16 cellular contexts compared by ENCODE assay signal in genomic region chr15:50112488-50113186, GRCh38. TPM values are rescaled to one million over a fixed set of nuclear protein-coding genes. Genes with fewer than 3 reads are reported as not detected.
A peak's percentile ranks its signal among the peaks of the same experiment; 100 is the strongest.
DNase-seq lines count a peak whose midpoint lies in the region; ATAC-seq and TF ChIP-seq lines count a peak whose summit lies in the region.
"Had no signal": no experiment of that assay in that cellular context is flagged by ENCODE, and none has a peak within 500 bp of the region (broad histone marks: within the 10 kb centered on the region; RNA-seq: fewer than 3 reads in every experiment).

No MANE protein-coding gene starts in this region.

- no peak for TF ChIP-seq CTCF in HL-60 (IDR thresholded peaks at IDR 0.05; ENCODE audit: insufficient read depth, low read length)
- no peak for TF ChIP-seq CTCF in right atrium auricular region (IDR thresholded peaks at IDR 0.05)

- H3K27me3 ChIP-seq in HL-60 (ENCODE audit: insufficient read depth, poor library complexity, severe bottlenecking) (no peaks in the 10 kb centered on the region), right atrium auricular region (no peaks in the 10 kb centered on the region)
- H3K27me3 ChIP-seq: body of pancreas, tibial artery had no signal

- H3K9me3 ChIP-seq in right atrium auricular region: no peaks in the 10 kb centered on the region
- H3K9me3 ChIP-seq: body of pancreas, HAP-1, tibial artery had no signal

- peaks cover 47% of the 10 kb centered on the region for H3K36me3 Mint-ChIP-seq in stimulated activated effector memory CD8-positive, alpha-beta T cell treated with anti-CD3 and anti-CD28 coated beads, Interleukin-12 subunit alpha, Interleukin-12 subunit beta, amount 100 ng/mL, for 72 hours
- peaks cover 3% of the 10 kb centered on the region for H3K36me3 Mint-ChIP-seq in activated naive CD4-positive, alpha-beta T cell treated with anti-CD3 and anti-CD28 coated beads, Interleukin-2, amount 10 ng/mL, durations not matched to agents 7 days and 5 days
- H3K36me3 Mint-ChIP-seq: memory B cell had no signal

- H3K27me3 Mint-ChIP-seq in activated naive CD4-positive, alpha-beta T cell treated with anti-CD3 and anti-CD28 coated beads, Interleukin-2, amount 10 ng/mL, durations not matched to agents 7 days and 5 days: peaks cover 12% of the 10 kb centered on the region

- H3K4me3 ChIP-seq in HL-60 (replicated peaks; ENCODE audit: insufficient read depth, low read length) (peak overlapping the region; percentile 37), right atrium auricular region (no peak overlapping the region)
- H3K4me3 ChIP-seq: body of pancreas, HAP-1 had no signal

- CTCF ChIA-PET in activated naive CD4-positive, alpha-beta T cell treated with anti-CD3 and anti-CD28 coated beads, Interleukin-2, amount 10 ng/mL, durations not matched to agents 7 days and 5 days (lab: Charles Lee): no interaction called here

- H3K27ac Mint-ChIP-seq in stimulated activated effector memory CD8-positive, alpha-beta T cell treated with anti-CD3 and anti-CD28 coated beads, Interleukin-12 subunit alpha, Interleukin-12 subunit beta, amount 100 ng/mL, for 72 hours: peak overlapping the region; percentile 73
- H3K27ac Mint-ChIP-seq in activated naive CD4-positive, alpha-beta T cell treated with anti-CD3 and anti-CD28 coated beads, Interleukin-2, amount 10 ng/mL, durations not matched to agents 7 days and 5 days: no peak overlapping the region
- H3K27ac Mint-ChIP-seq: memory B cell had no signal

- H3K4me3 Mint-ChIP-seq in stimulated activated effector memory CD8-positive, alpha-beta T cell treated with anti-CD3 and anti-CD28 coated beads, Interleukin-12 subunit alpha, Interleukin-12 subunit beta, amount 100 ng/mL, for 72 hours: no peak overlapping the region
- no peak overlapping the region for H3K4me3 Mint-ChIP-seq in activated naive CD4-positive, alpha-beta T cell treated with anti-CD3 and anti-CD28 coated beads, Interleukin-2, amount 10 ng/mL, durations not matched to agents 7 days and 5 days
- H3K4me3 Mint-ChIP-seq: memory B cell had no signal

- DNase-seq in HL-60 (ENCODE audit: low read depth in 1 of 2, low spot score in 1 of 2): peak in 1 of 2 experiments; percentile 64
- peak; percentile 33 for DNase-seq in OCI-M1 (lab: John Stamatoyannopoulos, UW)
- DNase-seq in right atrium auricular region (ENCODE audit: low spot score): no peak
- no peak for DNase-seq in stimulated activated effector memory CD8-positive, alpha-beta T cell treated with anti-CD3 and anti-CD28 coated beads, Interleukin-12 subunit alpha, Interleukin-12 subunit beta, amount 100 ng/mL, for 72 hours (ENCODE audit: low spot score in 2 of 2)
- DNase-seq in activated naive CD4-positive, alpha-beta T cell treated with anti-CD3 and anti-CD28 coated beads, Interleukin-2, amount 10 ng/mL, durations not matched to agents 7 days and 5 days: no peak
- DNase-seq: DND-41; effector CD4-positive, alpha-beta T cell; NCI-H2081; NCI-H774 had no signal

- peak overlapping the region; percentile 97 for H3K27ac ChIP-seq in HL-60 (replicated peaks)
- peak overlapping the region; percentile 4 to 31 for H3K27ac ChIP-seq in right atrium auricular region
- H3K27ac ChIP-seq: parathyroid adenoma, tibial artery had no signal

- H3K4me1 ChIP-seq in right atrium auricular region: peaks cover 0 to 4% of the 10 kb centered on the region in 2 donors
- H3K4me1 ChIP-seq: body of pancreas, HAP-1, parathyroid adenoma had no signal

- no peak for ATAC-seq in stimulated activated effector memory CD8-positive, alpha-beta T cell treated with anti-CD3 and anti-CD28 coated beads, Interleukin-12 subunit alpha, Interleukin-12 subunit beta, amount 100 ng/mL, for 72 hours
- ATAC-seq in GM19397 (IDR thresholded peaks at IDR 0.05; ENCODE audit: unreplicated experiment): no peak
- ATAC-seq in HG03025 (IDR thresholded peaks at IDR 0.05; ENCODE audit: low FRiP score, unreplicated experiment): no peak
- ATAC-seq: body of pancreas had no signal

- no peaks in the 10 kb centered on the region for H3K36me3 ChIP-seq in right atrium auricular region
- H3K36me3 ChIP-seq: HAP-1, tibial artery had no signal

- peaks cover 68% of the 10 kb centered on the region for H3K4me1 Mint-ChIP-seq in stimulated activated effector memory CD8-positive, alpha-beta T cell treated with anti-CD3 and anti-CD28 coated beads, Interleukin-12 subunit alpha, Interleukin-12 subunit beta, amount 100 ng/mL, for 72 hours
- peaks cover 41% of the 10 kb centered on the region for H3K4me1 Mint-ChIP-seq in activated naive CD4-positive, alpha-beta T cell treated with anti-CD3 and anti-CD28 coated beads, Interleukin-2, amount 10 ng/mL, durations not matched to agents 7 days and 5 days

- H3K9me3 Mint-ChIP-seq in stimulated activated effector memory CD8-positive, alpha-beta T cell treated with anti-CD3 and anti-CD28 coated beads, Interleukin-12 subunit alpha, Interleukin-12 subunit beta, amount 100 ng/mL, for 72 hours: peaks cover 6% of the 10 kb centered on the region
- peaks cover 2% of the 10 kb centered on the region for H3K9me3 Mint-ChIP-seq in activated naive CD4-positive, alpha-beta T cell treated with anti-CD3 and anti-CD28 coated beads, Interleukin-2, amount 10 ng/mL, durations not matched to agents 7 days and 5 days
- H3K9me3 Mint-ChIP-seq: memory B cell had no signal

RNA-seq across cellular contexts. Expression of gene ATP8B4, which starts 6.4 kb away (rescaled TPM):
- total RNA-seq in right atrium auricular region: 1 to 10 TPM; 2.0 to 2.5 TPM
